ENCODE assay signal across 18 cellular contexts in the genomic region with DNA sequence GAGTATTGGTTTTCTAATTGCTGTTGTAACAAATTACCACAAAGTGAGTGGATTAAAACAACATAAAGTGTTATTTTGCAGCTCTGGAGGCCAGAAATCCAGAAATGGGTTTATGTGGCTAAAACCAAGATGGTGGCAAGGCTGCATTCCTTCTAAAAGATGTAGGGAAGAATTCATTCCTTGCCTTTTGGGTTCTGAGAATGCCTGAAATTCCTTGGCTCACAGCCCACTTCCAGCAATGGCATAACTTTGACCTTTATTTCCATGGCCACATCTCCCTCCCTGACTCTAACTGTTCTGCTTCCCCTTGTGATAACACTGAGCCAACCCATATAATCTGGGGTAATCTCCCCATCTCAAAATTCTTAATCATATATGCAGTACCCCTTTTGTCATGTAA.
"Had no signal": no experiment of that assay in that cellular context is flagged by ENCODE, and none has a peak within 500 bp of the region (broad histone marks: within the 10 kb centered on the region; RNA-seq: fewer than 3 reads in every experiment).

No MANE protein-coding gene starts in this region.

- H3K9me3 ChIP-seq: heart right ventricle, lower lobe of right lung, transverse colon, uterus had no signal

- H3K36me3 ChIP-seq: heart right ventricle, lower lobe of right lung, transverse colon, uterus, WERI-Rb-1 had no signal

- DNase-seq: activated CD4-positive, alpha-beta T cell treated with anti-CD3 and anti-CD28 coated beads, Interleukin-2, amount 50 U/mL, for 1 hour; activated CD4-positive, CD25-positive, alpha-beta regulatory T cell treated with anti-CD3 and anti-CD28 coated beads, Interleukin-2, amount 50 U/mL, for 72 hours; activated T-cell treated with anti-CD3 and anti-CD28 coated beads, Interleukin-2, amount 50 U/mL, for 1 hour; heart right ventricle; kidney; lower lobe of right lung; naive thymus-derived CD4-positive, alpha-beta T cell; occipital lobe; posterior cingulate gyrus; stimulated activated CD4-positive, alpha-beta T cell treated with anti-CD3 and anti-CD28 coated beads, Interleukin-2, amount 100 ng/mL, for 48 hours; stimulated activated CD8-positive, alpha-beta memory T cell treated with anti-CD3 and anti-CD28 coated beads, Interleukin-4, amount 100 ng/mL, for 48 hours; stimulated activated naive B cell treated with anti-CD40 and anti-IgM and Interleukin-4, amounts not matched to agents 10 μg/mL and 1 μg/mL and 100 μg/mL, for 72 hours; transverse colon; uterus; WERI-Rb-1 had no signal

- H3K27me3 ChIP-seq: uterus had no signal

- H3K4me3 ChIP-seq: coronary artery, heart right ventricle, lower lobe of right lung, transverse colon, uterus had no signal

- FAIRE-seq: kidney, TTC549 had no signal

- H3K27ac ChIP-seq: coronary artery, epithelial cell of prostate, heart right ventricle, lower lobe of right lung, transverse colon, uterus, WERI-Rb-1 had no signal

- H3K4me1 ChIP-seq: heart right ventricle, lower lobe of right lung, transverse colon, uterus had no signal
